Comparison of ENCODE assay signal across 8 cellular contexts in genomic region chr2:234203135-234203984, GRCh38.
DNase-seq lines count a peak whose midpoint lies in the region; ATAC-seq, FAIRE-seq and TF ChIP-seq lines count a peak whose summit lies in the region.

No MANE protein-coding gene starts in this region.

- peak; percentile 97 for FAIRE-seq in bronchial epithelial cell (lab: Jason Lieb, UNC)

- no peaks in the 10 kb centered on the region for H3K36me3 Mint-ChIP-seq in activated T-helper 1 cell treated with anti-CD3 and anti-CD28 coated beads, Interleukin-12 subunit alpha, Interleukin-12 subunit beta, Interleukin-2, Interleukin-4 antibody, amounts not matched to agents 30 ng/mL and 10 ng/mL and 1 ng/mL, durations not matched to agents 14 hours and 24 hours and 36 hours (ENCODE audit: low read depth)

- H3K4me1 Mint-ChIP-seq in activated T-helper 1 cell treated with anti-CD3 and anti-CD28 coated beads, Interleukin-12 subunit alpha, Interleukin-12 subunit beta, Interleukin-2, Interleukin-4 antibody, amounts not matched to agents 30 ng/mL and 10 ng/mL and 1 ng/mL, durations not matched to agents 14 hours and 24 hours and 36 hours (ENCODE audit: low read depth): no peaks in the 10 kb centered on the region

- H3K27me3 ChIP-seq in bronchial epithelial cell (ENCODE audit: control insufficient read depth, insufficient read depth, low read length): no peaks in the 10 kb centered on the region

- H3K27ac Mint-ChIP-seq in activated T-helper 1 cell treated with anti-CD3 and anti-CD28 coated beads, Interleukin-12 subunit alpha, Interleukin-12 subunit beta, Interleukin-2, Interleukin-4 antibody, amounts not matched to agents 30 ng/mL and 10 ng/mL and 1 ng/mL, durations not matched to agents 14 hours and 24 hours and 36 hours: no peak overlapping the region

- H3K27me3 Mint-ChIP-seq in activated T-helper 1 cell treated with anti-CD3 and anti-CD28 coated beads, Interleukin-12 subunit alpha, Interleukin-12 subunit beta, Interleukin-2, Interleukin-4 antibody, amounts not matched to agents 30 ng/mL and 10 ng/mL and 1 ng/mL, durations not matched to agents 14 hours and 24 hours and 36 hours (ENCODE audit: insufficient read depth): peaks cover 1% of the 10 kb centered on the region

- H3K4me3 ChIP-seq in AG10803 (ENCODE audit: low read length) (peak overlapping the region; percentile 1; the same call in 1 of the 2 replicates), bronchial epithelial cell (ENCODE audit: low read depth, low read length) (no peak overlapping the region), mucosa of descending colon (no peak overlapping the region)

- peaks cover 30% of the 10 kb centered on the region for H3K9me3 Mint-ChIP-seq in activated T-helper 1 cell treated with anti-CD3 and anti-CD28 coated beads, Interleukin-12 subunit alpha, Interleukin-12 subunit beta, Interleukin-2, Interleukin-4 antibody, amounts not matched to agents 30 ng/mL and 10 ng/mL and 1 ng/mL, durations not matched to agents 14 hours and 24 hours and 36 hours

- no peak overlapping the region for H3K4me3 Mint-ChIP-seq in activated T-helper 1 cell treated with anti-CD3 and anti-CD28 coated beads, Interleukin-12 subunit alpha, Interleukin-12 subunit beta, Interleukin-2, Interleukin-4 antibody, amounts not matched to agents 30 ng/mL and 10 ng/mL and 1 ng/mL, durations not matched to agents 14 hours and 24 hours and 36 hours

- H3K4me1 ChIP-seq in mucosa of descending colon (ENCODE audit: low read depth): no peaks in the 10 kb centered on the region

- H3K9me3 ChIP-seq in mucosa of descending colon: no peaks in the 10 kb centered on the region

- ATAC-seq in mucosa of descending colon (peak; percentile 44), HG02885 (IDR thresholded peaks at IDR 0.05; ENCODE audit: poor library complexity, unreplicated experiment) (no peak)

- DNase-seq in AG10803 (ENCODE audit: low read depth): peak; percentile 89
- peak; percentile 97 for DNase-seq in HS-5 (ENCODE audit: low read depth)
- peak; percentile 100 for DNase-seq in bronchial epithelial cell (ENCODE audit: low read depth)
- DNase-seq in mucosa of descending colon: peak in 1 of 3 donors; percentile 7
- no peak for DNase-seq in germinal center (ENCODE audit: low spot score)
- DNase-seq in activated T-helper 1 cell treated with anti-CD3 and anti-CD28 coated beads, Interleukin-12 subunit alpha, Interleukin-12 subunit beta, Interleukin-2, Interleukin-4 antibody, amounts not matched to agents 30 ng/mL and 10 ng/mL and 1 ng/mL, durations not matched to agents 14 hours and 24 hours and 36 hours (ENCODE audit: low spot score): no peak
- no peak for DNase-seq in NCI-H2081 (lab: John Stamatoyannopoulos, UW)

- intact Hi-C loops in mucosa of descending colon (cut with DNase I, micrococcal nuclease): no loop called here
- intact Hi-C loops in activated T-helper 1 cell treated with anti-CD3 and anti-CD28 coated beads, Interleukin-12 subunit alpha, Interleukin-12 subunit beta, Interleukin-2, Interleukin-4 antibody, amounts not matched to agents 30 ng/mL and 10 ng/mL and 1 ng/mL, durations not matched to agents 14 hours and 24 hours and 36 hours (cut with micrococcal nuclease): no loop called here

- no peaks in the 10 kb centered on the region for H3K36me3 ChIP-seq in bronchial epithelial cell (ENCODE audit: control insufficient read depth, insufficient read depth, low read length)
- H3K36me3 ChIP-seq in mucosa of descending colon (ENCODE audit: low read depth): no peaks in the 10 kb centered on the region

- TF ChIP-seq CTCF in AG10803 (conservative IDR thresholded peaks at IDR 0.05; ENCODE audit: low read length): no peak
- no peak for TF ChIP-seq CTCF in bronchial epithelial cell (IDR thresholded peaks at IDR 0.05; ENCODE audit: insufficient read depth, low read length, severe bottlenecking)
- no peak for TF ChIP-seq CTCF in mucosa of descending colon (IDR thresholded peaks at IDR 0.05)

Comparison
In these comparisons a context has a peak if more than half of its experiments do, and no peak if none do; other contexts are left out.
1. DNase-seq: peak in AG10803 (single experiment), HS-5 (single experiment) and bronchial epithelial cell (single experiment); none in germinal center (single experiment), activated T-helper 1 cell treated with anti-CD3 and anti-CD28 coated beads, Interleukin-12 subunit alpha, Interleukin-12 subunit beta, Interleukin-2, Interleukin-4 antibody, amounts not matched to agents 30 ng/mL and 10 ng/mL and 1 ng/mL, durations not matched to agents 14 hours and 24 hours and 36 hours (single experiment) and NCI-H2081 (0 of 2).